ENCODE assay signal across 8 cellular contexts in genomic region chr2:172102858-172103359, GRCh38. TPM values are rescaled to one million over a fixed set of nuclear protein-coding genes. Genes with fewer than 3 reads are reported as not detected.
A peak's percentile ranks its signal among the peaks of the same experiment; 100 is the strongest.
DNase-seq lines count a peak whose midpoint lies in the region; ATAC-seq and TF ChIP-seq lines count a peak whose summit lies in the region.

TSS of gene DLX2 (minus strand) at chr2:172102900. CDS start at chr2:172102538, 362 bp downstream.

- intact Hi-C loops in vagina (cut with DNase I) = loop anchor here (10.0 kb wide), 2 partner anchors 288 to 398 kb away; no protein-coding TSS in a partner anchor

- peaks cover 40% of the 10 kb centered on the region for H3K27me3 ChIP-seq in vagina

- peaks cover 1% of the 10 kb centered on the region for H3K36me3 Mint-ChIP-seq in IgD-negative memory B cell

- H3K4me1 Mint-ChIP-seq in IgD-negative memory B cell = peaks cover 16 to 32% (median 22%) of the 10 kb centered on the region in 3 donors

- H3K4me3 ChIP-seq in vagina = peak within 1 kb of the TSS; percentile 41 to 48

- H3K9me3 Mint-ChIP-seq in IgD-negative memory B cell = peaks cover 0 to 12% (median 4%) of the 10 kb centered on the region in 3 donors

- peak; percentile 93 for DNase-seq in EH (ENCODE audit: low read depth)
- DNase-seq in activated gamma-delta T cell treated with Interleukin-2 at 50 U/mL for 16 hours = peak; percentile 50
- DNase-seq in germinal center (ENCODE audit: low spot score) = peak; percentile 89
- DNase-seq in omental fat pad (ENCODE audit: low spot score) = peak; percentile 70
- no peak for DNase-seq in vagina (ENCODE audit: extremely low spot score in 2 of 2)

- peaks cover 70% of the 10 kb centered on the region for H3K4me1 ChIP-seq in vagina

- no peaks in the 10 kb centered on the region for H3K36me3 ChIP-seq in vagina

- H3K9me3 ChIP-seq in vagina = no peaks in the 10 kb centered on the region

- TF ChIP-seq CTCF in omental fat pad (IDR thresholded peaks at IDR 0.05) = no peak
- TF ChIP-seq CTCF in vagina (IDR thresholded peaks at IDR 0.05) = no peak

- no peak for TF ChIP-seq POLR2A in vagina (IDR thresholded peaks at IDR 0.05)

- peaks cover 60% of the 10 kb centered on the region for H3K27me3 Mint-ChIP-seq in IgD-negative memory B cell

- peak within 1 kb of the TSS; percentile 76 to 97 (median 90) for H3K4me3 Mint-ChIP-seq in IgD-negative memory B cell

- peak within 1 kb of the TSS; percentile 91 to 92 (median 92) for H3K27ac Mint-ChIP-seq in IgD-negative memory B cell

- no peak within 1 kb of the TSS for H3K27ac ChIP-seq in vagina

- ATAC-seq in GM21717 (IDR thresholded peaks at IDR 0.05; ENCODE audit: unreplicated experiment) = peak; percentile 74
- ATAC-seq in omental fat pad (ENCODE audit: low FRiP score) = no peak

TF ChIP-seq in PFSK-1, 5 proteins besides CTCF, POLR2A, EP300 and RAD21:
- TF ChIP-seq SIN3A (IDR thresholded peaks at IDR 0.05; ENCODE audit: borderline replicate concordance, insufficient read depth, low read length) (peak; percentile 75; the same call in 1 of the 2 replicates), FOXP2 (optimal IDR thresholded peaks at IDR 0.05; ENCODE audit: borderline replicate concordance, extremely low read depth, extremely low read length, insufficient read depth) (no peak), TAF1 (IDR thresholded peaks at IDR 0.05; ENCODE audit: borderline replicate concordance, insufficient read depth, low read length) (0 out of 2 replicates have a peak, but pooled peaks have one; percentile 20)

RNA-seq across cellular contexts. Expression of gene DLX2, which starts in this region (rescaled TPM):
- not detected for polyA plus RNA-seq in IgD-negative memory B cell
- 4.7 TPM for polyA plus RNA-seq in PFSK-1 (2012; ENCODE audit: insufficient read length, low read depth)
- total RNA-seq in omental fat pad (not detected), vagina (not detected)

Comparison
In these comparisons a context has a peak if more than half of its experiments do, and no peak if none do; other contexts are left out.
1. Peak in DNase-seq in omental fat pad; RNA of the gene not detected or under 1 TPM.
2. DNase-seq: peak in EH (single experiment), activated gamma-delta T cell treated with Interleukin-2 at 50 U/mL for 16 hours (single experiment) and germinal center (single experiment); none in vagina (0 of 2).